In genomic region chr11:71588822-71589545, GRCh38 we compare ENCODE assay signal across 2 cellular contexts.
TF ChIP-seq lines count a peak whose summit lies in the region.

No MANE protein-coding gene starts in this region.

TF ChIP-seq in HCT116, 20 proteins besides CTCF, POLR2A, EP300 and RAD21:
- TF ChIP-seq FOSL1 (IDR thresholded peaks at IDR 0.05; ENCODE audit: low read depth), result peak; percentile 42

TF ChIP-seq in H1, 55 proteins besides CTCF, POLR2A, EP300 and RAD21:
- 0 out of 2 replicates have a peak, but pooled peaks have one; percentile 17 for TF ChIP-seq E2F6 (IDR thresholded peaks at IDR 0.05)
